Comparison of ENCODE assay signal across 22 cellular contexts in the genomic region with DNA sequence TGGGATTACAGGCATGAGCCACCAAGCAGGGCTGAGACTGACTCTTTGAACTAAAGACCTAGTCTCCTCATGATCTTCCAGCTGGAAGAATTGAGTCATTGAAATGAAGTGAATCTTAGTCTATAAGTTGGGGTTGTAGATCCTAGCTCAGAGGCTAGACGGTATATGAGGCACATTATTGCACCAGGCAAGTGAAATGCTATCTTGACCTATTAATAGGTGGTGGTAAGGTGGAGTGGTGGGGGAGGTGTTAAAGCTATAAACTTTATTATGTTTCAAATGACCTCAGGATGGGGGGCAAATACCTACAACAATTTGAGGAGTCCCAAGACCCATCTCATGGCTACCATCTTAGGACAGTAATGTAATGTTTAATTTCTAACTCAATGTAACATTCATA.
"Had no signal": no experiment of that assay in that cellular context is flagged by ENCODE, and none has a peak within 500 bp of the region (broad histone marks: within the 10 kb centered on the region; RNA-seq: fewer than 3 reads in every experiment).

No MANE protein-coding gene starts in this region.

- H3K9me3 ChIP-seq: gastroesophageal sphincter, ovary, prostate gland, right lobe of liver, testis, vagina had no signal

- H3K4me3 ChIP-seq: gastroesophageal sphincter, ovary, prostate gland, right lobe of liver, smooth muscle cell, testis, vagina had no signal

- H3K27ac ChIP-seq: gastroesophageal sphincter, ovary, prostate gland, testis, vagina had no signal

- DNase-seq: activated CD4-positive, alpha-beta memory T cell treated with anti-CD3 and anti-CD28 coated beads, Interleukin-2, amount 10 ng/mL, durations not matched to agents 7 days and 5 days; activated CD4-positive, alpha-beta T cell treated with anti-CD3 and anti-CD28 coated beads, Interleukin-2, amount 10 ng/mL, durations not matched to agents 24 days and 14 days; activated gamma-delta T cell treated with Interleukin-2 at 50 U/mL for 16 hours; aorta; central memory CD4-positive, alpha-beta T cell; dermis blood vessel endothelial cell; effector memory CD4-positive, alpha-beta T cell; head of caudate nucleus; kidney; midbrain; natural killer cell; ovary; right lobe of liver; stimulated activated CD4-positive, alpha-beta T cell treated with anti-CD3 and anti-CD28 coated beads, Interleukin-15, amount 100 ng/mL, for 24 hours; T-helper 17 cell; testis had no signal

- H3K4me1 ChIP-seq: prostate gland, testis, vagina had no signal

- ATAC-seq: esophagus mucosa; gastroesophageal sphincter; natural killer cell; right lobe of liver; stimulated activated memory B cell treated with anti-CD40 and anti-IgM and Interleukin-4, amounts not matched to agents 10 μg/mL and 1 μg/mL and 100 μg/mL, for 72 hours; T-helper 17 cell had no signal

- H3K36me3 ChIP-seq: ovary, prostate gland, right lobe of liver, vagina had no signal

- H3K27me3 ChIP-seq: gastroesophageal sphincter, ovary, right lobe of liver, testis, vagina had no signal
